ENCODE assay signal across 9 cellular contexts in the genomic region with DNA sequence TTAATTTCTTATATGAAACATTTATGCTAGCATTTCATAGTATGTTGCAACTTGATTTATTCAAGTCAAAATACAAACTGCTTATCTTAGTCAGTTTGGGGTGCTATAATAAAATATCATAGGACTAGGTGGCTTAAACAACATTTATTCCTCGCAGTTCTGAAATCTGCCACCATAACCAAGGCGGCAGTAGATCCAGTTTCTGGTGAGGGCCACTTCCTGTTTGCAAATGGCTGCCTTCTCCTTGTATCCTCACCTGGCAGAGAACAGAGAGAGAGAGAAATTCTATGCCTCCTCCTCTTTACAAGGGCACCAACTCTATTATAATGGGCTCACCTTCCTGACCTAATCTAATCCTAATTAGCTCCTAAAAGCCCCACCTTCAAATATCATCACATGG.
DNase-seq lines count a peak whose midpoint lies in the region; ATAC-seq, FAIRE-seq and TF ChIP-seq lines count a peak whose summit lies in the region.
"Had no signal": no experiment of that assay in that cellular context is flagged by ENCODE, and none has a peak within 500 bp of the region (broad histone marks: within the 10 kb centered on the region; RNA-seq: fewer than 3 reads in every experiment).

No MANE protein-coding gene starts in this region.

- no peak overlapping the region for H3K4me3 ChIP-seq in OCI-LY3 (ENCODE audit: low read length)
- no peak overlapping the region for H3K4me3 ChIP-seq in keratinocyte (ENCODE audit: control insufficient read depth in 2 of 3, extremely low read depth in 1 of 3, insufficient read depth in 2 of 3, low read depth in 1 of 3, low read length in 3 of 3)
- H3K4me3 ChIP-seq: stomach had no signal

- TF ChIP-seq CTCF in HFFc6 (IDR thresholded peaks at IDR 0.05) (peak; percentile 54), OCI-LY3 (IDR thresholded peaks at IDR 0.05; ENCODE audit: low read depth, low read length) (peak; percentile 22), keratinocyte (optimal IDR thresholded peaks at IDR 0.05 in 1 of 3, IDR thresholded peaks at IDR 0.05 in 1 of 3, conservative IDR thresholded peaks at IDR 0.05 in 1 of 3; ENCODE audit: extremely low read depth in 1 of 3, insufficient read depth in 2 of 3, low read length in 3 of 3) (peak in 1 of 3 experiments; percentile 17)

- no peak overlapping the region for H3K4me2 ChIP-seq in OCI-LY3 (ENCODE audit: low read length)
- no peak overlapping the region for H3K4me2 ChIP-seq in keratinocyte (ENCODE audit: control insufficient read depth, extremely low read depth, insufficient read depth, low read depth, low read length)

- no peaks in the 10 kb centered on the region for H4K20me1 ChIP-seq in OCI-LY3 (ENCODE audit: insufficient read depth, low read length)
- no peaks in the 10 kb centered on the region for H4K20me1 ChIP-seq in keratinocyte (ENCODE audit: control insufficient read depth, extremely low read depth, insufficient read depth, low read length)

- no peak for ATAC-seq in HG03439 (IDR thresholded peaks at IDR 0.05; ENCODE audit: unreplicated experiment)
- no peak for ATAC-seq in GM18873 (IDR thresholded peaks at IDR 0.05; ENCODE audit: low FRiP score, unreplicated experiment)

- H3K4me1 ChIP-seq in OCI-LY3 (ENCODE audit: low read length) (peaks cover 11% of the 10 kb centered on the region), keratinocyte (ENCODE audit: control insufficient read depth, extremely low read depth, insufficient read depth, low read length) (no peaks in the 10 kb centered on the region)

- H3K36me3 ChIP-seq in OCI-LY3 (replicated peaks; ENCODE audit: low read depth, low read length) (no peaks in the 10 kb centered on the region), keratinocyte (ENCODE audit: control insufficient read depth in 2 of 2, extremely low read depth in 1 of 2, insufficient read depth in 2 of 2, low read length in 2 of 2) (no peaks in the 10 kb centered on the region)
- H3K36me3 ChIP-seq: stomach had no signal

- no peak overlapping the region for H3K27ac Mint-ChIP-seq in HFFc6

- DNase-seq in GM12891 (ENCODE audit: insufficient read length, low spot score) (no peak), HFFc6 (no peak), keratinocyte (ENCODE audit: low read depth, low spot score) (no peak), superior temporal gyrus (ENCODE audit: extremely low spot score) (no peak)
- DNase-seq: activated T-cell treated with anti-CD3 and anti-CD28 coated beads, Interleukin-2, amount 50 U/mL, for 1 hour; stomach had no signal

- H3K9me3 Mint-ChIP-seq in HFFc6, result no peaks in the 10 kb centered on the region

- H3K36me3 Mint-ChIP-seq in HFFc6 (ENCODE audit: low read depth), result no peaks in the 10 kb centered on the region

- peaks cover 5% of the 10 kb centered on the region; the same call in 1 of the 2 replicates for H3K4me1 Mint-ChIP-seq in HFFc6 (ENCODE audit: low read depth)

- H3K9ac ChIP-seq in OCI-LY3 (ENCODE audit: low read length) (no peak overlapping the region), keratinocyte (ENCODE audit: control insufficient read depth, extremely low read depth, insufficient read depth, low read length) (no peak overlapping the region)

- H3K9me1 ChIP-seq in keratinocyte (ENCODE audit: control insufficient read depth, extremely low read depth, insufficient read depth, low read length), result no peaks in the 10 kb centered on the region

- no peak overlapping the region for H3K4me3 Mint-ChIP-seq in HFFc6

- no peaks in the 10 kb centered on the region for H3K79me2 ChIP-seq in OCI-LY3 (ENCODE audit: low read length)
- no peaks in the 10 kb centered on the region for H3K79me2 ChIP-seq in keratinocyte (ENCODE audit: control insufficient read depth, insufficient read depth, low read length)

- H3K27ac ChIP-seq in OCI-LY3 (ENCODE audit: low read length) (no peak overlapping the region), keratinocyte (ENCODE audit: control insufficient read depth, insufficient read depth, low read length) (no peak overlapping the region)
- H3K27ac ChIP-seq: stomach had no signal

- H3K27me3 Mint-ChIP-seq in HFFc6 (ENCODE audit: insufficient read depth), result no peaks in the 10 kb centered on the region; the same call in 1 of the 2 replicates

- no peaks in the 10 kb centered on the region for H3K9me3 ChIP-seq in OCI-LY3 (ENCODE audit: insufficient read depth, low read length)
- no peaks in the 10 kb centered on the region for H3K9me3 ChIP-seq in keratinocyte (ENCODE audit: control insufficient read depth, low read depth, low read length)
- H3K9me3 ChIP-seq: stomach had no signal

- no peak for TF ChIP-seq POLR2A in GM12891 (IDR thresholded peaks at IDR 0.05; ENCODE audit: low read depth, low read length)

- dilution Hi-C loops in keratinocyte (cut with MboI; ENCODE audit: extremely low pct_ligation_motif_present, low sequenced_read_pairs), result no loop called here

- FAIRE-seq in GM12891 (lab: Jason Lieb, UNC), result no peak
- FAIRE-seq in keratinocyte (lab: Jason Lieb, UNC), result peak; percentile 9

- H2AFZ ChIP-seq in OCI-LY3 (ENCODE audit: low read depth, low read length) (peak overlapping the region; percentile 85), keratinocyte (ENCODE audit: control insufficient read depth, low read length) (peak overlapping the region; percentile 76)

- no peaks in the 10 kb centered on the region for H3K27me3 ChIP-seq in OCI-LY3 (ENCODE audit: low read depth, low read length)
- H3K27me3 ChIP-seq in keratinocyte (ENCODE audit: control insufficient read depth, extremely low read depth, insufficient read depth, low read length), result no peaks in the 10 kb centered on the region
- H3K27me3 ChIP-seq: stomach had no signal

TF ChIP-seq in GM12891, 5 proteins besides CTCF, POLR2A, EP300 and RAD21:
- TF ChIP-seq TAF1 (IDR thresholded peaks at IDR 0.05; ENCODE audit: low read depth, low read length) (no peak), SPI1 (IDR thresholded peaks at IDR 0.05; ENCODE audit: low read depth, low read length) (peak; percentile 49; the same call in 1 of the 2 replicates), PAX5 (IDR thresholded peaks at IDR 0.05; ENCODE audit: insufficient read depth, low read length, severe bottlenecking) (no peak)
